Comparison of ENCODE assay signal across 21 cellular contexts in genomic region chr2:105387225-105387624, GRCh38. TPM values are rescaled to one million over a fixed set of nuclear protein-coding genes. Genes with fewer than 3 reads are reported as not detected.
DNase-seq lines count a peak whose midpoint lies in the region; ATAC-seq, FAIRE-seq and TF ChIP-seq lines count a peak whose summit lies in the region.
"Had no signal": no experiment of that assay in that cellular context is flagged by ENCODE, and none has a peak within 500 bp of the region (broad histone marks: within the 10 kb centered on the region; RNA-seq: fewer than 3 reads in every experiment).

No MANE protein-coding gene starts in this region.

- H4K91ac ChIP-seq in mesenchymal stem cell (ENCODE audit: low read length), result no peak overlapping the region

- intact Hi-C loops in stomach (cut with DNase I; ENCODE audit: low total_unique reads), result no loop called here
- intact Hi-C loops in posterior cingulate gyrus (cut with DNase I), result no loop called here
- intact Hi-C loops in upper lobe of right lung (cut with DNase I), result no loop called here

- no peak overlapping the region for H2BK120ac ChIP-seq in mesenchymal stem cell (ENCODE audit: low read depth, low read length)

- H2BK15ac ChIP-seq in mesenchymal stem cell (ENCODE audit: low read depth, poor library complexity, severe bottlenecking), result no peak overlapping the region

- TF ChIP-seq CTCF in bronchial epithelial cell (IDR thresholded peaks at IDR 0.05; ENCODE audit: insufficient read depth, low read length, severe bottlenecking) (no peak), stomach (IDR thresholded peaks at IDR 0.05) (no peak), upper lobe of right lung (IDR thresholded peaks at IDR 0.05) (no peak)

- H3K18ac ChIP-seq in mesenchymal stem cell (ENCODE audit: low read depth in 1 of 2, low read length in 2 of 2), result no peak overlapping the region

- peak overlapping the region; percentile 12 for H4K8ac ChIP-seq in mesenchymal stem cell (ENCODE audit: low read length)

- no peak overlapping the region for H3K4me2 ChIP-seq in mesenchymal stem cell (ENCODE audit: low read length, poor library complexity, severe bottlenecking)
- H3K4me2 ChIP-seq: BLaER1 treated with 17β-estradiol and CSF1 and Interleukin-3, amounts not matched to agents 10 nM and 100 nM had no signal

- WGBS in mesenchymal stem cell, result 86% methylated on average over 4 of the region's 4 CpGs
- 54 to 71% (median 65%) methylated on average over 4 of the region's 4 CpGs for WGBS in stomach, 5 donors

- no peak overlapping the region for H3K14ac ChIP-seq in mesenchymal stem cell (ENCODE audit: low read length in 2 of 2)

- H2BK5ac ChIP-seq in mesenchymal stem cell (ENCODE audit: low read depth, low read length, poor library complexity, severe bottlenecking), result peak overlapping the region; percentile 68

- no peak for TF ChIP-seq EP300 in stomach (IDR thresholded peaks at IDR 0.05)

- H3K36me3 ChIP-seq in bronchial epithelial cell (ENCODE audit: control insufficient read depth, insufficient read depth, low read length), result peaks cover 27% of the 10 kb centered on the region
- H3K36me3 ChIP-seq in mesenchymal stem cell (ENCODE audit: control insufficient read depth in 1 of 2, insufficient read depth in 2 of 2, low read depth in 1 of 2, low read length in 2 of 2), result peaks cover 46 to 76% of the 10 kb centered on the region in 2 experiments
- H3K36me3 ChIP-seq in stomach, result peaks cover 11 to 59% (median 29%) of the 10 kb centered on the region in 4 donors
- H3K36me3 ChIP-seq in upper lobe of right lung, result no peaks in the 10 kb centered on the region
- H3K36me3 ChIP-seq: BLaER1 treated with 17β-estradiol and CSF1 and Interleukin-3, amounts not matched to agents 10 nM and 100 nM had no signal

- no peak for FAIRE-seq in bronchial epithelial cell (lab: Jason Lieb, UNC)
- FAIRE-seq: colon had no signal

- peaks cover 21% of the 10 kb centered on the region for H3K4me1 ChIP-seq in mesenchymal stem cell (ENCODE audit: control insufficient read depth, insufficient read depth, low read depth, low read length)
- peaks cover 33 to 100% (median 65%) of the 10 kb centered on the region in 4 donors for H3K4me1 ChIP-seq in stomach
- peaks cover 3% of the 10 kb centered on the region for H3K4me1 ChIP-seq in upper lobe of right lung

- H3K23ac ChIP-seq in mesenchymal stem cell (ENCODE audit: low read length in 2 of 2), result no peak overlapping the region

- no peak overlapping the region for H3K9ac ChIP-seq in mesenchymal stem cell (ENCODE audit: low read length)
- H3K9ac ChIP-seq: BLaER1 treated with 17β-estradiol and CSF1 and Interleukin-3, amounts not matched to agents 10 nM and 100 nM had no signal

- no peak overlapping the region for H2AFZ ChIP-seq in mesenchymal stem cell (ENCODE audit: low read depth, low read length)

- H3K4me3 ChIP-seq in bronchial epithelial cell (ENCODE audit: low read depth, low read length) (no peak overlapping the region), mesenchymal stem cell (ENCODE audit: insufficient read depth in 1 of 2, low read depth in 1 of 2, low read length in 2 of 2) (no peak overlapping the region), stomach (no peak overlapping the region), upper lobe of right lung (no peak overlapping the region)
- H3K4me3 ChIP-seq: BLaER1 treated with 17β-estradiol and CSF1 and Interleukin-3, amounts not matched to agents 10 nM and 100 nM; skin epidermis; suprapubic skin had no signal

- H3K79me1 ChIP-seq in mesenchymal stem cell (replicated peaks; ENCODE audit: low read length, poor library complexity, severe bottlenecking), result no peaks in the 10 kb centered on the region

- H3K27me3 ChIP-seq in bronchial epithelial cell (ENCODE audit: control insufficient read depth, insufficient read depth, low read length) (no peaks in the 10 kb centered on the region), mesenchymal stem cell (ENCODE audit: control insufficient read depth in 1 of 2, insufficient read depth in 1 of 2, low read length in 2 of 2) (no peaks in the 10 kb centered on the region), stomach (no peaks in the 10 kb centered on the region), upper lobe of right lung (no peaks in the 10 kb centered on the region)
- H3K27me3 ChIP-seq: BLaER1 treated with 17β-estradiol and CSF1 and Interleukin-3, amounts not matched to agents 10 nM and 100 nM; suprapubic skin had no signal

- H3K4ac ChIP-seq in mesenchymal stem cell (ENCODE audit: low read depth in 1 of 2, low read length in 2 of 2), result no peak overlapping the region

- peak overlapping the region; percentile 5 for H2AK5ac ChIP-seq in mesenchymal stem cell (ENCODE audit: low read length, severe bottlenecking)

- H2BK12ac ChIP-seq in mesenchymal stem cell (ENCODE audit: low read length in 2 of 2), result peak overlapping the region in 1 of 2 experiments; percentile 50

- no peak for TF ChIP-seq POLR2A in stomach (IDR thresholded peaks at IDR 0.05)

- DNase-seq in DMS53 (lab: John Stamatoyannopoulos, UW), result peak; percentile 26
- DNase-seq in DMS53 treated with DMSO at 0.1 percent for 48 hours (lab: John Stamatoyannopoulos, UW; ENCODE audit: unreplicated experiment), result no peak
- DNase-seq in bronchial epithelial cell (ENCODE audit: low read depth), result peak; percentile 48
- no peak for DNase-seq in mesenchymal stem cell
- no peak for DNase-seq in stomach
- no peak for DNase-seq in posterior cingulate gyrus
- no peak for DNase-seq in upper lobe of right lung
- DNase-seq: activated CD4-positive, alpha-beta T cell treated with anti-CD3 and anti-CD28 coated beads for 36 hours; activated effector memory CD4-positive, alpha-beta T cell treated with Interleukin-2 at 50 U/mL for 16 hours; amniotic stem cell; foreskin melanocyte; Kasumi-1; NCI-H1417 treated with DMSO at 0.1 percent for 48 hours; NCI-H526 treated with DMSO at 0.1 percent for 48 hours; stimulated activated CD4-positive, alpha-beta T cell treated with anti-CD3 and anti-CD28 coated beads, Interleukin-4, amount 100 ng/mL, for 24 hours had no signal

- ATAC-seq in GM18502 (IDR thresholded peaks at IDR 0.05; ENCODE audit: poor library complexity, unreplicated experiment), result no peak
- no peak for ATAC-seq in upper lobe of right lung
- ATAC-seq: activated CD4-positive, alpha-beta T cell treated with anti-CD3 and anti-CD28 coated beads for 36 hours had no signal

- H3K9me3 ChIP-seq in mesenchymal stem cell (ENCODE audit: control insufficient read depth, low read length), result no peaks in the 10 kb centered on the region
- H3K9me3 ChIP-seq in stomach, result no peaks in the 10 kb centered on the region
- H3K9me3 ChIP-seq in upper lobe of right lung, result no peaks in the 10 kb centered on the region
- H3K9me3 ChIP-seq: BLaER1 treated with 17β-estradiol and CSF1 and Interleukin-3, amounts not matched to agents 10 nM and 100 nM; suprapubic skin had no signal

- H3K27ac ChIP-seq in mesenchymal stem cell (ENCODE audit: low read length, poor library complexity, severe bottlenecking) (peak overlapping the region; percentile 93), stomach (peak overlapping the region; percentile 38 to 93 (median 83)), upper lobe of right lung (no peak overlapping the region)
- H3K27ac ChIP-seq: 22Rv1; BLaER1 treated with 17β-estradiol and CSF1 and Interleukin-3, amounts not matched to agents 10 nM and 100 nM; skin epidermis; suprapubic skin had no signal

RNA-seq across cellular contexts. Expression of gene FHL2, which starts 11.6 kb away (rescaled TPM):
- total RNA-seq in bronchial epithelial cell, result 67.2 and 76.9 TPM in 2 replicates
- 258 TPM for polyA plus RNA-seq in mesenchymal stem cell (2013, experiment 1 of 2)
- polyA plus RNA-seq in mesenchymal stem cell (2013, experiment 2 of 2), result 261 TPM
- 100 to 1,000 TPM in 1 of 5 donors, 10 to 100 TPM in 4; 42.3 to 118 (median 57.1) TPM for total RNA-seq in stomach
- 100 to 1,000 TPM in 1 of 3 donors, 10 to 100 TPM in 2; 45.7 to 240 (median 84.2) TPM for polyA plus RNA-seq in stomach
- 13.8 TPM for total RNA-seq in upper lobe of right lung

RNA-seq across cellular contexts. Expression of gene C2orf49, which starts 49.9 kb away (rescaled TPM):
- total RNA-seq in bronchial epithelial cell (25.6 and 28.2 TPM in 2 replicates), stomach (10 to 100 TPM; 10.5 to 22.0 (median 11.3) TPM), upper lobe of right lung (18.0 TPM)
- 19.4 TPM for polyA plus RNA-seq in mesenchymal stem cell (2013, experiment 1 of 2)
- 18.0 TPM for polyA plus RNA-seq in mesenchymal stem cell (2013, experiment 2 of 2)
- 10 to 100 TPM in 1 of 3 donors, 1 to 10 TPM in 2; 6.3 to 11.2 (median 7.0) TPM for polyA plus RNA-seq in stomach

RNA-seq across cellular contexts. Expression of gene TGFBRAP1, which starts 57.7 kb away (rescaled TPM):
- total RNA-seq in bronchial epithelial cell, result 10.8 and 13.7 TPM in 2 replicates
- 18.5 TPM for polyA plus RNA-seq in mesenchymal stem cell (2013, experiment 1 of 2)
- polyA plus RNA-seq in mesenchymal stem cell (2013, experiment 2 of 2), result 18.7 TPM
- total RNA-seq in stomach, result 10 to 100 TPM; 13.4 to 35.7 (median 28.1) TPM
- 10 to 100 TPM in 1 of 3 donors, 1 to 10 TPM in 2; 4.9 to 11.6 (median 8.3) TPM for polyA plus RNA-seq in stomach
- total RNA-seq in upper lobe of right lung, result 22.9 TPM

Comparison
In these comparisons a context has a peak if more than half of its experiments do, and no peak if none do; other contexts are left out.
1. DNase-seq: peak in DMS53 (single experiment) and bronchial epithelial cell (single experiment); none in DMS53 treated with DMSO at 0.1 percent for 48 hours (single experiment), mesenchymal stem cell (single experiment), stomach (single experiment), posterior cingulate gyrus (0 of 10) and upper lobe of right lung (single experiment).